ENCODE assay signal across 1 cellular context in the genomic region with DNA sequence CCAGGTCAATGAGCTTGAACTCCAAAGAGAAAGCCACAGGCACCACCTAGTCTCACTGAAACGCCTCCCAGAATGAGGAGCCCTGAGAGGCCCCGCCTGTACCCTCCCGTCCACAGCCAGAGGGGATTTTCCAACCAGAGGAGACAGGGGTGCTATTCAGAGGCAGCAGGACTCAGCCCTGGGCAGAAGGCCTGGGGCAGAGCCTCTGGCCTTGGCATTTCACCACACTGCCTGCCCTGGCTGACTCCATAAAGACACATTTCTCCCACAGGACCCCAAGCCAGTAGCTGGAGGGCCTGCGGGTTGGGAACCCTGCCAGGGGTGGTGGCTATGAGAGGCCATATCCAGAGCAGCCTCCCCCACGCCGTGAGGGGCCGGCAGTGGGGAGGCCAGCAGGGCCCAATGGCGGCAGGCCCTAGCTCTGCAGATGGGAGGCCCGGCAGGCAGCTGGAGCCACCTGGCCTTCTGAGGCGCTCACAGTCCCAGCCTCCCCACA.
TF ChIP-seq lines count a peak whose summit lies in the region.

No MANE protein-coding gene starts in this region.

TF ChIP-seq in SK-N-SH, 30 proteins besides CTCF, POLR2A, EP300 and RAD21 (continued from another document):
- TF ChIP-seq RFX5 (IDR thresholded peaks at IDR 0.05; ENCODE audit: low read length): no peak
- no peak for TF ChIP-seq RCOR1 (IDR thresholded peaks at IDR 0.05; ENCODE audit: low read length)
- TF ChIP-seq, protein P1, sequence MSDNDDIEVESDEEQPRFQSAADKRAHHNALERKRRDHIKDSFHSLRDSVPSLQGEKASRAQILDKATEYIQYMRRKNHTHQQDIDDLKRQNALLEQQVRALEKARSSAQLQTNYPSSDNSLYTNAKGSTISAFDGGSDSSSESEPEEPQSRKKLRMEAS (IDR thresholded peaks at IDR 0.05; ENCODE audit: low read depth): no peak
- TF ChIP-seq NFIC (IDR thresholded peaks at IDR 0.05; ENCODE audit: borderline replicate concordance): no peak
- TF ChIP-seq MXI1 (IDR thresholded peaks at IDR 0.05; ENCODE audit: low read depth, low read length): no peak
- TF ChIP-seq TAF1 (IDR thresholded peaks at IDR 0.05; ENCODE audit: borderline replicate concordance, low read depth, low read length): no peak
- no peak for TF ChIP-seq ELF1 (IDR thresholded peaks at IDR 0.05)
- no peak for TF ChIP-seq JUND (IDR thresholded peaks at IDR 0.05)
- TF ChIP-seq, protein P2, sequence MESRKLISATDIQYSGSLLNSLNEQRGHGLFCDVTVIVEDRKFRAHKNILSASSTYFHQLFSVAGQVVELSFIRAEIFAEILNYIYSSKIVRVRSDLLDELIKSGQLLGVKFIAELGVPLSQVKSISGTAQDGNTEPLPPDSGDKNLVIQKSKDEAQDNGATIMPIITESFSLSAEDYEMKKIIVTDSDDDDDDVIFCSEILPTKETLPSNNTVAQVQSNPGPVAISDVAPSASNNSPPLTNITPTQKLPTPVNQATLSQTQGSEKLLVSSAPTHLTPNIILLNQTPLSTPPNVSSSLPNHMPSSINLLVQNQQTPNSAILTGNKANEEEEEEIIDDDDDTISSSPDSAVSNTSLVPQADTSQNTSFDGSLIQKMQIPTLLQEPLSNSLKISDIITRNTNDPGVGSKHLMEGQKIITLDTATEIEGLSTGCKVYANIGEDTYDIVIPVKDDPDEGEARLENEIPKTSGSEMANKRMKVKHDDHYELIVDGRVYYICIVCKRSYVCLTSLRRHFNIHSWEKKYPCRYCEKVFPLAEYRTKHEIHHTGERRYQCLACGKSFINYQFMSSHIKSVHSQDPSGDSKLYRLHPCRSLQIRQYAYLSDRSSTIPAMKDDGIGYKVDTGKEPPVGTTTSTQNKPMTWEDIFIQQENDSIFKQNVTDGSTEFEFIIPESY (IDR thresholded peaks at IDR 0.05; ENCODE audit: borderline replicate concordance, low read depth): no peak
- TF ChIP-seq, protein P3, sequence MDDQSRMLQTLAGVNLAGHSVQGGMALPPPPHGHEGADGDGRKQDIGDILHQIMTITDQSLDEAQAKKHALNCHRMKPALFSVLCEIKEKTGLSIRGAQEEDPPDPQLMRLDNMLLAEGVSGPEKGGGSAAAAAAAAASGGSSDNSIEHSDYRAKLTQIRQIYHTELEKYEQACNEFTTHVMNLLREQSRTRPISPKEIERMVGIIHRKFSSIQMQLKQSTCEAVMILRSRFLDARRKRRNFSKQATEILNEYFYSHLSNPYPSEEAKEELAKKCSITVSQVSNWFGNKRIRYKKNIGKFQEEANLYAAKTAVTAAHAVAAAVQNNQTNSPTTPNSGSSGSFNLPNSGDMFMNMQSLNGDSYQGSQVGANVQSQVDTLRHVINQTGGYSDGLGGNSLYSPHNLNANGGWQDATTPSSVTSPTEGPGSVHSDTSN (IDR thresholded peaks at IDR 0.05): no peak
- TF ChIP-seq GATA2 (CRISPR knock-in tag; IDR thresholded peaks at IDR 0.05): no peak
- TF ChIP-seq TCF12 (IDR thresholded peaks at IDR 0.05): no peak
